19 cellular contexts compared by ENCODE assay signal in the genomic region with DNA sequence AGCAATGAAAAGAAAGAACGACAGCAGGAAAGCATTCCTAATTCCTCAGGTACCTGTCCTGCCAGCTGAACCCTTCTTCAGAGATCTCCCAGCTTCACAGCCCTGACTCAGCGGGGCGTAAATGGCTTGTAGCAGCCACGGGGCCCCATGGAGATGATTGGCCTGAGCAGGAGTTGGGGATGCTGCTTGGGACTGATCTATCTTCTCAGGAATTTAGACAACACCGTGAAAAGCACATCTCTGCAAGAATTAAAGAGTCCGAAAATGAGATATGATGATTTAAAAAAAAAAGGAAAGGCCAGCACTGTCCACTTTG.
"Had no signal": no experiment of that assay in that cellular context is flagged by ENCODE, and none has a peak within 500 bp of the region (broad histone marks: within the 10 kb centered on the region; RNA-seq: fewer than 3 reads in every experiment).

No MANE protein-coding gene starts in this region.

- H3K4me3 ChIP-seq: body of pancreas, psoas muscle, suprapubic skin had no signal

- H3K9me3 Mint-ChIP-seq: activated CD8-positive, alpha-beta T cell treated with anti-CD3 and anti-CD28 coated beads for 36 hours; dendritic cell treated with granulocyte-macrophage colony-stimulating factor and Interleukin-4, amounts not matched to agents 40 ng/mL and 50 ng/mL, for 4 days; memory B cell; natural killer cell; stimulated activated naive CD8-positive, alpha-beta T cell treated with anti-CD3 and anti-CD28 coated beads, Interleukin-15, Interleukin-2, amounts not matched to agents 100 ng/mL and 50 ng/mL, for 24 hours had no signal

- H3K36me3 ChIP-seq: suprapubic skin, WERI-Rb-1 had no signal

- H3K4me3 Mint-ChIP-seq: activated CD4-positive, alpha-beta T cell treated with anti-CD3 and anti-CD28 coated beads for 36 hours; activated CD8-positive, alpha-beta T cell treated with anti-CD3 and anti-CD28 coated beads for 36 hours; activated naive CD8-positive, alpha-beta T cell; dendritic cell treated with granulocyte-macrophage colony-stimulating factor and Interleukin-4, amounts not matched to agents 40 ng/mL and 50 ng/mL, for 4 days; memory B cell; natural killer cell; stimulated activated naive CD8-positive, alpha-beta T cell treated with anti-CD3 and anti-CD28 coated beads, Interleukin-15, Interleukin-2, amounts not matched to agents 100 ng/mL and 50 ng/mL, for 24 hours had no signal

- H3K36me3 Mint-ChIP-seq: activated naive CD8-positive, alpha-beta T cell; memory B cell; natural killer cell had no signal

- H3K9me3 ChIP-seq: body of pancreas, psoas muscle, suprapubic skin had no signal

- H3K4me1 ChIP-seq: foreskin keratinocyte, suprapubic skin had no signal

- H3K27me3 ChIP-seq: body of pancreas had no signal

- DNase-seq: activated CD4-positive, alpha-beta T cell treated with anti-CD3 and anti-CD28 coated beads for 36 hours; activated CD8-positive, alpha-beta T cell treated with anti-CD3 and anti-CD28 coated beads for 36 hours; activated effector memory CD4-positive, alpha-beta T cell treated with anti-CD3 and anti-CD28 coated beads, Interleukin-2, amount 50 U/mL, for 16 hours; activated T-cell treated with anti-CD3 and anti-CD28 coated beads, Interleukin-2, amount 50 U/mL, for 48 hours; amniotic stem cell; body of pancreas; effector memory CD4-positive, alpha-beta T cell; foreskin keratinocyte; glutamatergic neuron; natural killer cell; psoas muscle; WERI-Rb-1 had no signal

- H3K27ac ChIP-seq: body of pancreas, foreskin keratinocyte, psoas muscle, suprapubic skin, WERI-Rb-1 had no signal

- ATAC-seq: activated CD4-positive, alpha-beta T cell treated with anti-CD3 and anti-CD28 coated beads for 36 hours; activated CD8-positive, alpha-beta T cell treated with anti-CD3 and anti-CD28 coated beads for 36 hours; body of pancreas; foreskin keratinocyte; left lobe of liver; natural killer cell; sciatic nerve had no signal

- H3K4me1 Mint-ChIP-seq: activated CD4-positive, alpha-beta T cell treated with anti-CD3 and anti-CD28 coated beads for 36 hours; natural killer cell had no signal

- H3K27ac Mint-ChIP-seq: activated CD4-positive, alpha-beta T cell treated with anti-CD3 and anti-CD28 coated beads for 36 hours; activated CD8-positive, alpha-beta T cell treated with anti-CD3 and anti-CD28 coated beads for 36 hours; activated naive CD8-positive, alpha-beta T cell; dendritic cell treated with granulocyte-macrophage colony-stimulating factor and Interleukin-4, amounts not matched to agents 40 ng/mL and 50 ng/mL, for 4 days; memory B cell; natural killer cell; stimulated activated naive CD8-positive, alpha-beta T cell treated with anti-CD3 and anti-CD28 coated beads, Interleukin-15, Interleukin-2, amounts not matched to agents 100 ng/mL and 50 ng/mL, for 24 hours had no signal
